10 cellular contexts compared by ENCODE assay signal in the genomic region with DNA sequence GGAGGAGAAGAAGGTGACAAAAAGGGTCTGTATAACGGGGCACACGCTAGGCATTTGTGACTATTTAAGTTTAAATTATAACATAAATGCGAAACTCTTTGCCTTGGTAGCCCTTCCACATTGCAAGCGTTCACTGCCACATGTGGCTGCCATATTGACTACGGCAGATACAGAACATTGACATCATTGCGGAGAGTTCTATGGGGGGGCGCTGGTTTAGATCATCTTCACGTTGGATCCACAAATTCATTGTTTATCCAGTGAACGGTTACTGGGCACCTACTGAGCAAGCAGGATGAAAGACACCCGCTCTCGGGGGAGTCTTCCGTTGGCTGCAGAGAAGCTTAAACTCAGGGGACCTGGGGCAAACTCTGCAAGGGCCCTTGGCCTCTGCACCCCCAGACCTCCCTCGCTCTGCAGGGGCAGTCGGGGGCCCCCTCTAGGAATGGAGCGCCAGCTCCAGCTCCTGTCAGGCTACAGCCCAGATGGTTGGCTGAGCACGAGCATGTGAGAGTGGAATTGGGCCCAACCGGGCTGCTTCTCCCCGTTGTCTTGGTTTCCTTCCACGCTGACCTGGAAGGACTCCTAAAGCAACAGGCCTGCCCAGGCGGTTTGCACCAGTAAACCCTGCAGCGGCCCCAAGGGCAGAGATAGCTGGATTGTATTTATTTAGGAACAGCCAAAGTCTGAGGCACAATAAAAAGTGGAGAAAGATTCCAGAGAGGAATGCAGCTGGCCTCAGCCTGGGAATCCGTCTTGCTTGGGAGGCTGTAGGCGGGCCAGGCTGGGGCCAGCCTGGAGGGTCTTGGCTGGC.
A peak's percentile ranks its signal among the peaks of the same experiment; 100 is the strongest.
DNase-seq lines count a peak whose midpoint lies in the region; ATAC-seq and TF ChIP-seq lines count a peak whose summit lies in the region.
"Had no signal": no experiment of that assay in that cellular context is flagged by ENCODE, and none has a peak within 500 bp of the region (broad histone marks: within the 10 kb centered on the region; RNA-seq: fewer than 3 reads in every experiment).

No MANE protein-coding gene starts in this region.

- no peaks in the 10 kb centered on the region for H3K27me3 ChIP-seq in stomach

- peaks cover 0 to 30% (median 9%) of the 10 kb centered on the region in 4 donors for H3K36me3 ChIP-seq in stomach

- no peak overlapping the region for H3K4me3 Mint-ChIP-seq in activated CD4-positive, alpha-beta memory T cell treated with anti-CD3 and anti-CD28 coated beads for 36 hours
- H3K4me3 Mint-ChIP-seq in activated CD8-positive, alpha-beta memory T cell treated with anti-CD3 and anti-CD28 coated beads, Interleukin-2, amount 10 ng/mL, durations not matched to agents 7 days and 5 days, result no peak overlapping the region

- H3K27ac Mint-ChIP-seq in activated CD4-positive, alpha-beta memory T cell treated with anti-CD3 and anti-CD28 coated beads for 36 hours, result no peak overlapping the region
- H3K27ac Mint-ChIP-seq in activated CD8-positive, alpha-beta memory T cell treated with anti-CD3 and anti-CD28 coated beads, Interleukin-2, amount 10 ng/mL, durations not matched to agents 7 days and 5 days, result no peak overlapping the region

- H3K4me3 ChIP-seq in stomach, result no peak overlapping the region

- no peaks in the 10 kb centered on the region for H3K36me3 Mint-ChIP-seq in activated CD4-positive, alpha-beta memory T cell treated with anti-CD3 and anti-CD28 coated beads for 36 hours
- no peaks in the 10 kb centered on the region for H3K36me3 Mint-ChIP-seq in activated CD8-positive, alpha-beta memory T cell treated with anti-CD3 and anti-CD28 coated beads, Interleukin-2, amount 10 ng/mL, durations not matched to agents 7 days and 5 days

- no peak for TF ChIP-seq CTCF in stomach (IDR thresholded peaks at IDR 0.05)

- H3K9me3 Mint-ChIP-seq in activated CD4-positive, alpha-beta memory T cell treated with anti-CD3 and anti-CD28 coated beads for 36 hours, result no peaks in the 10 kb centered on the region
- no peaks in the 10 kb centered on the region for H3K9me3 Mint-ChIP-seq in activated CD8-positive, alpha-beta memory T cell treated with anti-CD3 and anti-CD28 coated beads, Interleukin-2, amount 10 ng/mL, durations not matched to agents 7 days and 5 days (ENCODE audit: low read depth)

- no peak for TF ChIP-seq POLR2A in stomach (IDR thresholded peaks at IDR 0.05)

- peak; percentile 73 for ATAC-seq in left colon
- no peak for ATAC-seq in stimulated activated naive CD8-positive, alpha-beta T cell treated with anti-CD3 and anti-CD28 coated beads, Interleukin-15, Interleukin-2, amounts not matched to agents 100 U/mL and 50 U/mL, for 24 hours
- ATAC-seq in activated CD8-positive, alpha-beta memory T cell treated with anti-CD3 and anti-CD28 coated beads, Interleukin-2, amount 10 ng/mL, durations not matched to agents 7 days and 5 days, result no peak

- POLR2A ChIA-PET in activated CD4-positive, alpha-beta memory T cell treated with anti-CD3 and anti-CD28 coated beads for 36 hours (lab: Charles Lee), result no interaction called here

- no peaks in the 10 kb centered on the region for H3K27me3 Mint-ChIP-seq in activated CD4-positive, alpha-beta memory T cell treated with anti-CD3 and anti-CD28 coated beads for 36 hours
- no peaks in the 10 kb centered on the region for H3K27me3 Mint-ChIP-seq in activated CD8-positive, alpha-beta memory T cell treated with anti-CD3 and anti-CD28 coated beads, Interleukin-2, amount 10 ng/mL, durations not matched to agents 7 days and 5 days

- no peaks in the 10 kb centered on the region for H3K4me1 Mint-ChIP-seq in activated CD4-positive, alpha-beta memory T cell treated with anti-CD3 and anti-CD28 coated beads for 36 hours (ENCODE audit: low read depth)
- no peaks in the 10 kb centered on the region for H3K4me1 Mint-ChIP-seq in activated CD8-positive, alpha-beta memory T cell treated with anti-CD3 and anti-CD28 coated beads, Interleukin-2, amount 10 ng/mL, durations not matched to agents 7 days and 5 days

- TF ChIP-seq EP300 in stomach (IDR thresholded peaks at IDR 0.05), result no peak

- peak overlapping the region in 4 of 5 donors; percentile 33 to 64 (median 50) for H3K27ac ChIP-seq in stomach

- intact Hi-C loops in left colon (cut with DNase I, micrococcal nuclease) (no loop called here), stomach (cut with DNase I; ENCODE audit: low total_unique reads) (no loop called here)
- intact Hi-C loops in activated CD4-positive, alpha-beta memory T cell treated with anti-CD3 and anti-CD28 coated beads for 36 hours (cut with micrococcal nuclease), result no loop called here

- H3K9me3 ChIP-seq in stomach, result no peaks in the 10 kb centered on the region

- 49 to 63% (median 53%) methylated on average over 22 to 23 of the region's 23 CpGs for WGBS in stomach, 5 donors

- DNase-seq in GM04503 (ENCODE audit: low read depth) (peak; percentile 76), brain pericyte (ENCODE audit: low read depth, low spot score) (peak; percentile 83), left colon (peak; percentile 77 to 85), stomach (peak; percentile 75), NCI-H510A treated with DMSO at 0.1 percent for 48 hours (lab: John Stamatoyannopoulos, UW) (no peak)
- DNase-seq in activated CD4-positive, alpha-beta memory T cell treated with anti-CD3 and anti-CD28 coated beads for 36 hours, result no peak
- DNase-seq in stimulated activated naive CD8-positive, alpha-beta T cell treated with anti-CD3 and anti-CD28 coated beads, Interleukin-15, Interleukin-2, amounts not matched to agents 100 U/mL and 50 U/mL, for 24 hours, result no peak
- no peak for DNase-seq in activated CD8-positive, alpha-beta memory T cell treated with anti-CD3 and anti-CD28 coated beads, Interleukin-2, amount 10 ng/mL, durations not matched to agents 7 days and 5 days
- DNase-seq: activated CD4-positive, alpha-beta T cell treated with anti-CD3 and anti-CD28 coated beads, Interleukin-2, amount 50 U/mL, for 1 hour; NCI-H1048 had no signal

- peaks cover 17 to 59% (median 34%) of the 10 kb centered on the region in 4 donors for H3K4me1 ChIP-seq in stomach

- CTCF ChIA-PET in activated CD4-positive, alpha-beta memory T cell treated with anti-CD3 and anti-CD28 coated beads for 36 hours (lab: Charles Lee), result interaction anchor here (1.5 kb wide), 1 partner anchor 182 kb away, joined by 4 read pairs; no protein-coding TSS in a partner anchor
- CTCF ChIA-PET in activated CD8-positive, alpha-beta memory T cell treated with anti-CD3 and anti-CD28 coated beads, Interleukin-2, amount 10 ng/mL, durations not matched to agents 7 days and 5 days (lab: Charles Lee), result no interaction called here

Comparison
In these comparisons a context has a peak if more than half of its experiments do, and no peak if none do; other contexts are left out.
1. DNase-seq: peak in GM04503 (single experiment), brain pericyte (single experiment), left colon (2 of 2) and stomach (single experiment); none in activated CD4-positive, alpha-beta memory T cell treated with anti-CD3 and anti-CD28 coated beads for 36 hours (single experiment), NCI-H510A treated with DMSO at 0.1 percent for 48 hours (single experiment), stimulated activated naive CD8-positive, alpha-beta T cell treated with anti-CD3 and anti-CD28 coated beads, Interleukin-15, Interleukin-2, amounts not matched to agents 100 U/mL and 50 U/mL, for 24 hours (single experiment) and activated CD8-positive, alpha-beta memory T cell treated with anti-CD3 and anti-CD28 coated beads, Interleukin-2, amount 10 ng/mL, durations not matched to agents 7 days and 5 days (single experiment).